11 cellular contexts compared by ENCODE assay signal in the genomic region with DNA sequence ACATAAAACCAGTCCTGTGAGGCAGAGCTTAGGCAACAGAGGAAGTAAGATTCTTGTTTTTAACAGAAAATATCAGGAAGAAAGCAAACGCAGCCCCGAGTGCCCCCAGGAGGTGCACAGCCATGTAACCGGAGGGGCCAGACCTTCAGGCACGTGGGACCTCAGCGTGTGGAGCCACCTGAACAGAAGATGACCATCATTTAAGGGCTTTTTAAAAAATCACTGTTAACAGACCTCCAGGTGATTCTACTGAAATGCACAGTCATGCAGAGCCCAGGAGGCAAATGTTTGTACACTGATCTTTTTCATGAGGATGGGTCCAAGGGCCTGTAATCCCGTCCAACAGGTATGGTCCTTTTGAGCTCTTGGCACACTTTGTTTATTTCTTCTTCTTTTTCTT. TPM values are rescaled to one million over a fixed set of nuclear protein-coding genes. Genes with fewer than 3 reads are reported as not detected.
DNase-seq lines count a peak whose midpoint lies in the region; ATAC-seq and TF ChIP-seq lines count a peak whose summit lies in the region.
"Had no signal": no experiment of that assay in that cellular context is flagged by ENCODE, and none has a peak within 500 bp of the region (broad histone marks: within the 10 kb centered on the region; RNA-seq: fewer than 3 reads in every experiment).

No MANE protein-coding gene starts in this region.

- POLR2A ChIA-PET in PC-3 (lab: Charles Lee; ENCODE audit: unreplicated experiment): no interaction called here

- TF ChIP-seq CTCF in PC-3 (conservative IDR thresholded peaks at IDR 0.05; ENCODE audit: low read depth, low read length) (no peak), mammary epithelial cell (conservative IDR thresholded peaks at IDR 0.05 in 1 of 2, IDR thresholded peaks at IDR 0.05 in 1 of 2; ENCODE audit: extremely low read depth in 1 of 2, insufficient read depth in 1 of 2, low read depth in 1 of 2, low read length in 2 of 2) (no peak), spleen (IDR thresholded peaks at IDR 0.05 in 8 of 11, conservative IDR thresholded peaks at IDR 0.05 in 3 of 11) (no peak)

- H3K4me3 ChIP-seq in CD4-positive, CD25-positive, alpha-beta regulatory T cell (ENCODE audit: low read depth, low read length): no peak overlapping the region
- H3K4me3 ChIP-seq in PC-3 (ENCODE audit: low read length) (no peak overlapping the region), mammary epithelial cell (replicated peaks in 1 of 3; ENCODE audit: insufficient read depth in 1 of 3, low read depth in 2 of 3, low read length in 3 of 3) (no peak overlapping the region), spleen (no peak overlapping the region), GM23248 (no peak overlapping the region)

- H3K27me3 Mint-ChIP-seq in CD4-positive, CD25-positive, alpha-beta regulatory T cell: no peaks in the 10 kb centered on the region

- no peak overlapping the region for H3K27ac ChIP-seq in CD4-positive, CD25-positive, alpha-beta regulatory T cell (ENCODE audit: insufficient read depth, low read length, poor library complexity, severe bottlenecking)
- H3K27ac ChIP-seq in PC-3 (ENCODE audit: low read length) (no peak overlapping the region), mammary epithelial cell (ENCODE audit: insufficient read depth, low read depth, low read length) (no peak overlapping the region), spleen (peak overlapping the region in 4 of 8 donors; percentile 5 to 62 (median 45)), GM23248 (no peak overlapping the region)

- no peak for ATAC-seq in CD4-positive, CD25-positive, alpha-beta regulatory T cell (ENCODE audit: low read depth in 2 of 2)
- no peak for ATAC-seq in PC-3

- H3K9me3 Mint-ChIP-seq in CD4-positive, CD25-positive, alpha-beta regulatory T cell: peaks cover 0 to 1% (median 0%) of the 10 kb centered on the region in 7 donors

- H3K36me3 ChIP-seq in CD4-positive, CD25-positive, alpha-beta regulatory T cell (ENCODE audit: control insufficient read depth, insufficient read depth, low read length): peaks cover 8% of the 10 kb centered on the region
- H3K36me3 ChIP-seq in PC-3 (ENCODE audit: low read depth, low read length) (peaks cover 4% of the 10 kb centered on the region; the same call in 1 of the 2 replicates), mammary epithelial cell (ENCODE audit: insufficient read depth, low read length) (no peaks in the 10 kb centered on the region), spleen (peaks cover 0 to 57% (median 19%) of the 10 kb centered on the region in 6 donors), GM23248 (ENCODE audit: low read depth) (peaks cover 7% of the 10 kb centered on the region; the same call in 1 of the 2 replicates)

- no peak for TF ChIP-seq POLR2A in spleen (IDR thresholded peaks at IDR 0.05)

- H3K79me2 ChIP-seq in PC-3 (ENCODE audit: low read length) (no peaks in the 10 kb centered on the region), mammary epithelial cell (ENCODE audit: insufficient read depth, low read length) (no peaks in the 10 kb centered on the region), GM23248 (ENCODE audit: insufficient read depth) (no peaks in the 10 kb centered on the region)

- H3K4me3 Mint-ChIP-seq in CD4-positive, CD25-positive, alpha-beta regulatory T cell: no peak overlapping the region
- H3K4me3 Mint-ChIP-seq: nephron had no signal

- DNase-seq in CD4-positive, CD25-positive, alpha-beta regulatory T cell: peak in 1 of 3 donors; percentile 25
- DNase-seq in DMS53 (lab: John Stamatoyannopoulos, UW) (peak; percentile 64), PC-3 (peak; percentile 6), mammary epithelial cell (peak; percentile 2), AG08396 (ENCODE audit: low spot score) (no peak), spleen (no peak), GM23248 (no peak), NCI-H2196 treated with DMSO at 0.1 percent for 48 hours (lab: John Stamatoyannopoulos, UW; ENCODE audit: unreplicated experiment) (no peak)
- DNase-seq: dermis blood vessel endothelial cell, T-helper 1 cell had no signal

- no peak overlapping the region for H3K9ac ChIP-seq in PC-3 (ENCODE audit: low read length)
- no peak overlapping the region for H3K9ac ChIP-seq in mammary epithelial cell (ENCODE audit: insufficient read depth, low read length)
- no peak overlapping the region for H3K9ac ChIP-seq in GM23248

- H3K9me3 ChIP-seq in CD4-positive, CD25-positive, alpha-beta regulatory T cell (ENCODE audit: control insufficient read depth in 2 of 2, low read length in 2 of 2): no peaks in the 10 kb centered on the region
- H3K9me3 ChIP-seq in PC-3 (ENCODE audit: low read length): no peaks in the 10 kb centered on the region
- no peaks in the 10 kb centered on the region for H3K9me3 ChIP-seq in mammary epithelial cell (replicated peaks; ENCODE audit: insufficient read depth, low read length)
- H3K9me3 ChIP-seq in spleen: no peaks in the 10 kb centered on the region
- no peaks in the 10 kb centered on the region for H3K9me3 ChIP-seq in GM23248 (ENCODE audit: low read depth)

- no peaks in the 10 kb centered on the region for H4K20me1 ChIP-seq in PC-3 (ENCODE audit: low read length)
- H4K20me1 ChIP-seq in mammary epithelial cell (ENCODE audit: insufficient read depth, low read length): no peaks in the 10 kb centered on the region
- no peaks in the 10 kb centered on the region for H4K20me1 ChIP-seq in GM23248 (ENCODE audit: insufficient read depth)

- H3K9me2 ChIP-seq in PC-3 (replicated peaks; ENCODE audit: low read length): no peaks in the 10 kb centered on the region
- no peaks in the 10 kb centered on the region for H3K9me2 ChIP-seq in GM23248 (ENCODE audit: insufficient read depth)

- no peaks in the 10 kb centered on the region for H3F3A ChIP-seq in PC-3 (ENCODE audit: low read length, unreplicated experiment)
- H3F3A ChIP-seq in GM23248 (ENCODE audit: insufficient read depth): 0 out of 2 replicates have a peak, but pooled peaks cover 6% of the 10 kb centered on the region

- dilution Hi-C loops in mammary epithelial cell (cut with HindIII; ENCODE audit: low sequenced_read_pairs): no loop called here

- 61% methylated on average over 6 of the region's 6 CpGs for WGBS in mammary epithelial cell (ENCODE audit: low coverage, missing lambda C conversion rate)
- 37 to 61% (median 48%) methylated on average over 6 of the region's 6 CpGs for WGBS in spleen, 5 donors
- 83 to 84% methylated on average over 6 of the region's 6 CpGs for WGBS in GM23248 (ENCODE audit: low coverage in 1 of 2, low lambda C conversion rate in 2 of 2, missing lambda C conversion rate in 2 of 2), 2 experiments

- peaks cover 10% of the 10 kb centered on the region for H3K36me3 Mint-ChIP-seq in CD4-positive, CD25-positive, alpha-beta regulatory T cell

- peaks cover 0 to 21% (median 7%) of the 10 kb centered on the region in 4 donors for H3K4me1 Mint-ChIP-seq in CD4-positive, CD25-positive, alpha-beta regulatory T cell
- H3K4me1 Mint-ChIP-seq: nephron had no signal

- in situ Hi-C loops in mammary epithelial cell (cut with MboI; ENCODE audit: low sequenced_read_pairs in 2 of 2) (no loop called here), GM23248 (cut with MboI) (no loop called here)

- CTCF ChIA-PET in PC-3 (lab: Charles Lee): no interaction called here
- CTCF ChIA-PET in mammary epithelial cell (lab: Charles Lee; ENCODE audit: low non-redundant PET): no interaction called here

- no peak overlapping the region for H3K4me2 ChIP-seq in PC-3 (ENCODE audit: low read length)
- no peak overlapping the region for H3K4me2 ChIP-seq in mammary epithelial cell (ENCODE audit: insufficient read depth, low read depth, low read length)
- no peak overlapping the region for H3K4me2 ChIP-seq in GM23248 (ENCODE audit: unreplicated experiment)

- H2AFZ ChIP-seq in PC-3 (ENCODE audit: low read length) (no peak overlapping the region), mammary epithelial cell (ENCODE audit: low read depth, low read length) (no peak overlapping the region), GM23248 (no peak overlapping the region)

- intact Hi-C loops in PC-3 (cut with micrococcal nuclease): no loop called here
- intact Hi-C loops in mammary epithelial cell (cut with micrococcal nuclease): no loop called here
- intact Hi-C loops in spleen (cut with DNase I; ENCODE audit: low total_unique reads): no loop called here

- H3K27ac Mint-ChIP-seq in CD4-positive, CD25-positive, alpha-beta regulatory T cell: peak overlapping the region in 2 of 3 donors; percentile 52 to 91

- no TSS peak for BruUV-seq in PC-3 (replicated peaks; lab: Mats Ljungman, UMichigan)
- BruUV-seq in mammary epithelial cell (replicated peaks; lab: Mats Ljungman, UMichigan): TSS peak; percentile 40

- no peaks in the 10 kb centered on the region for H3K4me1 ChIP-seq in CD4-positive, CD25-positive, alpha-beta regulatory T cell (ENCODE audit: control insufficient read depth, insufficient read depth, low read length, poor library complexity, severe bottlenecking)
- H3K4me1 ChIP-seq in PC-3 (ENCODE audit: insufficient read depth, low read length): no peaks in the 10 kb centered on the region
- H3K4me1 ChIP-seq in mammary epithelial cell (ENCODE audit: insufficient read depth, low read length): no peaks in the 10 kb centered on the region
- H3K4me1 ChIP-seq in spleen: no peaks in the 10 kb centered on the region
- H3K4me1 ChIP-seq in GM23248 (ENCODE audit: insufficient read depth): no peaks in the 10 kb centered on the region

- no peaks in the 10 kb centered on the region for H3K27me3 ChIP-seq in CD4-positive, CD25-positive, alpha-beta regulatory T cell (ENCODE audit: control insufficient read depth, insufficient read depth, low read length)
- no peaks in the 10 kb centered on the region for H3K27me3 ChIP-seq in PC-3 (ENCODE audit: low read length)
- no peaks in the 10 kb centered on the region for H3K27me3 ChIP-seq in mammary epithelial cell (ENCODE audit: insufficient read depth, low read length)
- no peaks in the 10 kb centered on the region for H3K27me3 ChIP-seq in spleen (replicated peaks in 1 of 7)
- H3K27me3 ChIP-seq in GM23248 (replicated peaks; ENCODE audit: insufficient read depth): no peaks in the 10 kb centered on the region

RNA-seq across cellular contexts. Expression of a gene that starts 38.8 kb away (rescaled TPM):
- total RNA-seq in CD4-positive, CD25-positive, alpha-beta regulatory T cell: 46.9 TPM
- polyA plus RNA-seq in CD4-positive, CD25-positive, alpha-beta regulatory T cell: 100 to 1,000 TPM; 126 to 146 (median 136) TPM
- total RNA-seq in PC-3 (2014; rRNA removed) (53.0 and 53.8 TPM in 2 replicates), mammary epithelial cell (10 to 100 TPM; 59.1 to 71.7 TPM), spleen (100 to 1,000 TPM in 1 of 7 donors, 10 to 100 TPM in 6; 78.1 to 101 (median 82.2) TPM)
- polyA plus RNA-seq in mammary epithelial cell (54.1 TPM), spleen (10 to 100 TPM; 48.9 to 63.7 (median 61.9) TPM), GM23248 (2016; fragmentation: Nextera tagmentation; extraction: Ambion mirVana) (106 and 107 TPM in 2 replicates)
- 40.2 TPM for polyA minus RNA-seq in mammary epithelial cell
- 66.3 and 78.4 TPM in 2 replicates for total RNA-seq in GM23248 (2014; rRNA removed; shearing (Covaris generic))

RNA-seq across cellular contexts. Expression of a gene that starts 39.2 kb away (rescaled TPM):
- 12.4 TPM for total RNA-seq in CD4-positive, CD25-positive, alpha-beta regulatory T cell
- 1 to 10 TPM in 2 of 4 donors, under 1 TPM in 2; 0.35 to 5.4 (median 0.83) TPM for polyA plus RNA-seq in CD4-positive, CD25-positive, alpha-beta regulatory T cell
- total RNA-seq in PC-3 (2014; rRNA removed) (5.8 and 8.9 TPM in 2 replicates), mammary epithelial cell (1 to 10 TPM in 1 of 2 donors, under 1 TPM in 1; 0.83 to 1.6 TPM), spleen (10 to 100 TPM; 20.7 to 71.1 (median 48.2) TPM)
- polyA plus RNA-seq in mammary epithelial cell (2.3 TPM), spleen (10 to 100 TPM in 2 of 3 donors, 1 to 10 TPM in 1; 5.7 to 19.9 (median 11.7) TPM), GM23248 (2016; fragmentation: Nextera tagmentation; extraction: Ambion mirVana) (2.7 and 3.5 TPM in 2 replicates)
- not detected for polyA minus RNA-seq in mammary epithelial cell
- total RNA-seq in GM23248 (2014; rRNA removed; shearing (Covaris generic)): 3.1 and 3.3 TPM in 2 replicates

Comparison
In these comparisons a context has a peak if more than half of its experiments do, and no peak if none do; other contexts are left out.
1. DNase-seq: peak in DMS53 (single experiment), PC-3 (single experiment) and mammary epithelial cell (single experiment); none in AG08396 (single experiment), spleen (single experiment), GM23248 (single experiment) and NCI-H2196 treated with DMSO at 0.1 percent for 48 hours (single experiment).